Comparison of ENCODE assay signal across 9 cellular contexts in genomic region chr6:35044145-35044745, GRCh38.
DNase-seq lines count a peak whose midpoint lies in the region; ATAC-seq and TF ChIP-seq lines count a peak whose summit lies in the region.
"Had no signal": no experiment of that assay in that cellular context is flagged by ENCODE, and none has a peak within 500 bp of the region (broad histone marks: within the 10 kb centered on the region; RNA-seq: fewer than 3 reads in every experiment).

No MANE protein-coding gene starts in this region.

- H3K36me3 ChIP-seq in esophagus squamous epithelium: peaks cover 0 to 34% (median 0%) of the 10 kb centered on the region in 3 donors
- H3K36me3 ChIP-seq in parathyroid adenoma (ENCODE audit: control insufficient read depth, insufficient read depth, low read length): no peaks in the 10 kb centered on the region

- no peak for ATAC-seq in HG03095 (IDR thresholded peaks at IDR 0.05; ENCODE audit: unreplicated experiment)

- H2AFZ ChIP-seq in parathyroid adenoma: no peak overlapping the region

- no peak overlapping the region for H3K27ac Mint-ChIP-seq in T-helper 2 cell treated with Interferon-gamma antibody and Interleukin-4, amounts not matched to agents 5 μg/mL and 100 μg/mL, for 36 hours
- H3K27ac Mint-ChIP-seq in activated CD4-positive, alpha-beta memory T cell treated with anti-CD3 and anti-CD28 coated beads for 36 hours: no peak overlapping the region

- DNase-seq in DMS79 treated with DMSO at 0.1 percent for 48 hours (lab: John Stamatoyannopoulos, UW): peak; percentile 59
- DNase-seq in NCI-H774 (lab: John Stamatoyannopoulos, UW): peak; percentile 49
- no peak for DNase-seq in esophagus squamous epithelium (lab: John Stamatoyannopoulos, UW)
- DNase-seq in T-helper 2 cell treated with Interferon-gamma antibody and Interleukin-4, amounts not matched to agents 5 μg/mL and 100 μg/mL, for 36 hours (ENCODE audit: low spot score): no peak
- no peak for DNase-seq in activated CD4-positive, alpha-beta memory T cell treated with anti-CD3 and anti-CD28 coated beads for 36 hours
- no peak for DNase-seq in GM19238 (ENCODE audit: insufficient read length, low spot score)
- DNase-seq: activated CD8-positive, alpha-beta memory T cell treated with anti-CD3 and anti-CD28 coated beads, Interleukin-2, amount 50 U/mL, for 48 hours had no signal

- TF ChIP-seq CTCF in esophagus squamous epithelium (IDR thresholded peaks at IDR 0.05) (no peak), parathyroid adenoma (IDR thresholded peaks at IDR 0.05) (no peak)

- H3K4me3 ChIP-seq in esophagus squamous epithelium (peak overlapping the region in 1 of 4 donors; percentile 13), parathyroid adenoma (ENCODE audit: low read depth, low read length) (no peak overlapping the region)

- no peaks in the 10 kb centered on the region for H3K9me3 ChIP-seq in esophagus squamous epithelium
- H3K9me3 ChIP-seq in parathyroid adenoma (ENCODE audit: control insufficient read depth, low read length): no peaks in the 10 kb centered on the region

- H3K4me1 Mint-ChIP-seq in T-helper 2 cell treated with Interferon-gamma antibody and Interleukin-4, amounts not matched to agents 5 μg/mL and 100 μg/mL, for 36 hours (ENCODE audit: low read depth): peaks cover 15% of the 10 kb centered on the region
- peaks cover 11% of the 10 kb centered on the region for H3K4me1 Mint-ChIP-seq in activated CD4-positive, alpha-beta memory T cell treated with anti-CD3 and anti-CD28 coated beads for 36 hours (ENCODE audit: low read depth)

- no peak overlapping the region for H3K4me3 Mint-ChIP-seq in T-helper 2 cell treated with Interferon-gamma antibody and Interleukin-4, amounts not matched to agents 5 μg/mL and 100 μg/mL, for 36 hours
- H3K4me3 Mint-ChIP-seq in activated CD4-positive, alpha-beta memory T cell treated with anti-CD3 and anti-CD28 coated beads for 36 hours: no peak overlapping the region

- WGBS in esophagus squamous epithelium, 2 donors: 48 to 71% methylated on average over 15 to 16 of the region's 16 CpGs

- intact Hi-C loops in esophagus squamous epithelium (cut with DNase I): no loop called here
- intact Hi-C loops in activated CD4-positive, alpha-beta memory T cell treated with anti-CD3 and anti-CD28 coated beads for 36 hours (cut with micrococcal nuclease): no loop called here

- H3K4me2 ChIP-seq in parathyroid adenoma (ENCODE audit: low read length): no peak overlapping the region

- H3K36me3 Mint-ChIP-seq in T-helper 2 cell treated with Interferon-gamma antibody and Interleukin-4, amounts not matched to agents 5 μg/mL and 100 μg/mL, for 36 hours (ENCODE audit: low read depth): no peaks in the 10 kb centered on the region
- no peaks in the 10 kb centered on the region for H3K36me3 Mint-ChIP-seq in activated CD4-positive, alpha-beta memory T cell treated with anti-CD3 and anti-CD28 coated beads for 36 hours

- H3K27me3 Mint-ChIP-seq in T-helper 2 cell treated with Interferon-gamma antibody and Interleukin-4, amounts not matched to agents 5 μg/mL and 100 μg/mL, for 36 hours (ENCODE audit: low read depth): no peaks in the 10 kb centered on the region
- no peaks in the 10 kb centered on the region for H3K27me3 Mint-ChIP-seq in activated CD4-positive, alpha-beta memory T cell treated with anti-CD3 and anti-CD28 coated beads for 36 hours

- H3K4me1 ChIP-seq in esophagus squamous epithelium (peaks cover 47 to 88% (median 82%) of the 10 kb centered on the region in 3 donors), parathyroid adenoma (no peaks in the 10 kb centered on the region)

- H3K9me3 Mint-ChIP-seq in T-helper 2 cell treated with Interferon-gamma antibody and Interleukin-4, amounts not matched to agents 5 μg/mL and 100 μg/mL, for 36 hours: no peaks in the 10 kb centered on the region
- H3K9me3 Mint-ChIP-seq in activated CD4-positive, alpha-beta memory T cell treated with anti-CD3 and anti-CD28 coated beads for 36 hours: no peaks in the 10 kb centered on the region

- H3K27me3 ChIP-seq in esophagus squamous epithelium (no peaks in the 10 kb centered on the region), parathyroid adenoma (ENCODE audit: control insufficient read depth, insufficient read depth, low read length) (no peaks in the 10 kb centered on the region)

- POLR2A ChIA-PET in activated CD4-positive, alpha-beta memory T cell treated with anti-CD3 and anti-CD28 coated beads for 36 hours (lab: Charles Lee): no interaction called here

- H3K27ac ChIP-seq in esophagus squamous epithelium: peak overlapping the region; percentile 72 to 92 (median 82)
- peak overlapping the region; percentile 20 for H3K27ac ChIP-seq in parathyroid adenoma

- CTCF ChIA-PET in activated CD4-positive, alpha-beta memory T cell treated with anti-CD3 and anti-CD28 coated beads for 36 hours (lab: Charles Lee): no interaction called here

- no peak for TF ChIP-seq POLR2A in esophagus squamous epithelium (IDR thresholded peaks at IDR 0.05)

- no peak overlapping the region for H3K9ac ChIP-seq in parathyroid adenoma

- peaks cover 2% of the 10 kb centered on the region for H3K79me2 ChIP-seq in parathyroid adenoma

Comparison
In these comparisons a context has a peak if more than half of its experiments do, and no peak if none do; other contexts are left out.
1. DNase-seq: peak in DMS79 treated with DMSO at 0.1 percent for 48 hours (single experiment) and NCI-H774 (single experiment); none in esophagus squamous epithelium (single experiment), T-helper 2 cell treated with Interferon-gamma antibody and Interleukin-4, amounts not matched to agents 5 μg/mL and 100 μg/mL, for 36 hours (single experiment), activated CD4-positive, alpha-beta memory T cell treated with anti-CD3 and anti-CD28 coated beads for 36 hours (single experiment) and GM19238 (single experiment).